Comparison of ENCODE assay signal across 16 cellular contexts in the genomic region with DNA sequence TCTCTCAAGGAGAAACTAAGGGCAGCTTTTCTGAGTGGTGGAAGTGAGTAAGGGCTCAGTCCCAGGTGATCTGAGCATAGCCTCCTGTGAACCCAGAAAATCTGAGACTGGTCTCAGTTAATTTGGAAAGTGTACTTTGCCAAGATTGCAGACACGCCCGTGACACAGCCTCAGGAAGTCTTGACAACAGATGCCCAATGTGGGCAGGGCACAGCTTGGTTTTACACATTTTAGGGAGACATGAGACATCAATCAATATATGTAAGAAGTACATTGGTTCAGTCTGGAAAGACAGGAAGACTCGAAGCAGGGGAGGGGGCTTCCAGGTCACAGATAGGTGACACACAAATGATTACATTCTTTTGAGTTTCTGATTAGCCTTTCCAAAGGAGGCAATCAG. TPM values are rescaled to one million over a fixed set of nuclear protein-coding genes. Genes with fewer than 3 reads are reported as not detected.
DNase-seq lines count a peak whose midpoint lies in the region; ATAC-seq and TF ChIP-seq lines count a peak whose summit lies in the region.
"Had no signal": no experiment of that assay in that cellular context is flagged by ENCODE, and none has a peak within 500 bp of the region (broad histone marks: within the 10 kb centered on the region; RNA-seq: fewer than 3 reads in every experiment).

No MANE protein-coding gene starts in this region.

- intact Hi-C loops in dendritic cell treated with granulocyte-macrophage colony-stimulating factor and Interleukin-4, amounts not matched to agents 40 ng/mL and 50 ng/mL, for 4 days (cut with micrococcal nuclease) = no loop called here
- intact Hi-C loops in mucosa of descending colon (cut with DNase I, micrococcal nuclease) = no loop called here

- peaks cover 6% of the 10 kb centered on the region for H3K4me1 ChIP-seq in CD4-positive, CD25-positive, alpha-beta regulatory T cell (ENCODE audit: control insufficient read depth, insufficient read depth, low read length, poor library complexity, severe bottlenecking)
- H3K4me1 ChIP-seq in mucosa of descending colon (ENCODE audit: low read depth) (no peaks in the 10 kb centered on the region), BE2C (no peaks in the 10 kb centered on the region)

- no peaks in the 10 kb centered on the region for H3K36me3 ChIP-seq in CD4-positive, CD25-positive, alpha-beta regulatory T cell (ENCODE audit: control insufficient read depth, insufficient read depth, low read length)
- no peaks in the 10 kb centered on the region for H3K36me3 ChIP-seq in mucosa of descending colon (ENCODE audit: low read depth)
- H3K36me3 ChIP-seq in BE2C = no peaks in the 10 kb centered on the region

- CTCF ChIA-PET in activated CD4-positive, alpha-beta T cell treated with anti-CD3 and anti-CD28 coated beads, Interleukin-2, amount 10 ng/mL, durations not matched to agents 7 days and 5 days (lab: Charles Lee) = interaction anchor here (0.6 to 2.0 kb wide), 4 partner anchors 9 to 461 kb away, joined by 3 to 9 read pairs (median 6); a partner anchor contains a TSS

- H3K4me3 ChIP-seq in CD4-positive, CD25-positive, alpha-beta regulatory T cell (ENCODE audit: low read depth, low read length) = no peak overlapping the region
- no peak overlapping the region for H3K4me3 ChIP-seq in mucosa of descending colon
- H3K4me3 ChIP-seq in BE2C (ENCODE audit: low read depth, low read length) = no peak overlapping the region

- no peak for TF ChIP-seq CTCF in mucosa of descending colon (IDR thresholded peaks at IDR 0.05)
- TF ChIP-seq CTCF in BE2C (IDR thresholded peaks at IDR 0.05; ENCODE audit: low read depth, low read length) = no peak

- ATAC-seq in CD4-positive, CD25-positive, alpha-beta regulatory T cell (ENCODE audit: low read depth in 2 of 2) = no peak
- ATAC-seq in T-helper 17 cell (no peak), mucosa of descending colon (no peak)
- ATAC-seq: Panc1 had no signal

- no peak for DNase-seq in activated CD4-positive, alpha-beta T cell treated with anti-CD3 and anti-CD28 coated beads, Interleukin-2, amount 10 ng/mL, durations not matched to agents 7 days and 5 days
- DNase-seq in activated CD4-positive, alpha-beta T cell treated with anti-CD3 and anti-CD28 coated beads for 1 hour = no peak
- peak in 1 of 3 donors; percentile 33 for DNase-seq in CD4-positive, CD25-positive, alpha-beta regulatory T cell
- DNase-seq in T-helper 17 cell (no peak), mucosa of descending colon (no peak), BE2C (no peak)
- DNase-seq in activated CD4-positive, CD25-positive, alpha-beta regulatory T cell (lab: John Stamatoyannopoulos, UW) = no peak
- DNase-seq: 8988T, MM.1S, NCI-H1092, NCI-H1436 treated with DMSO at 0.1 percent for 48 hours, NCI-H2029, NCI-H526 treated with DMSO at 0.1 percent for 48 hours had no signal

- no peaks in the 10 kb centered on the region for H3K9me3 ChIP-seq in CD4-positive, CD25-positive, alpha-beta regulatory T cell (ENCODE audit: control insufficient read depth in 2 of 2, low read length in 2 of 2)
- H3K9me3 ChIP-seq in T-helper 17 cell (ENCODE audit: control insufficient read depth, low read length, poor library complexity, severe bottlenecking) (no peaks in the 10 kb centered on the region), mucosa of descending colon (no peaks in the 10 kb centered on the region), BE2C (no peaks in the 10 kb centered on the region)

- peaks cover 2% of the 10 kb centered on the region for H3K9me3 Mint-ChIP-seq in activated CD4-positive, alpha-beta T cell treated with anti-CD3 and anti-CD28 coated beads, Interleukin-2, amount 10 ng/mL, durations not matched to agents 7 days and 5 days
- no peaks in the 10 kb centered on the region for H3K9me3 Mint-ChIP-seq in CD4-positive, CD25-positive, alpha-beta regulatory T cell
- no peaks in the 10 kb centered on the region for H3K9me3 Mint-ChIP-seq in dendritic cell treated with granulocyte-macrophage colony-stimulating factor and Interleukin-4, amounts not matched to agents 40 ng/mL and 50 ng/mL, for 4 days
- H3K9me3 Mint-ChIP-seq: IgD-negative memory B cell had no signal

- H3K4me3 Mint-ChIP-seq in activated CD4-positive, alpha-beta T cell treated with anti-CD3 and anti-CD28 coated beads, Interleukin-2, amount 10 ng/mL, durations not matched to agents 7 days and 5 days = peak overlapping the region; percentile 74
- no peak overlapping the region for H3K4me3 Mint-ChIP-seq in CD4-positive, CD25-positive, alpha-beta regulatory T cell
- H3K4me3 Mint-ChIP-seq in T-helper 17 cell = peak overlapping the region; percentile 56
- H3K4me3 Mint-ChIP-seq in dendritic cell treated with granulocyte-macrophage colony-stimulating factor and Interleukin-4, amounts not matched to agents 40 ng/mL and 50 ng/mL, for 4 days = no peak overlapping the region
- H3K4me3 Mint-ChIP-seq: IgD-negative memory B cell had no signal

- POLR2A ChIA-PET in activated CD4-positive, alpha-beta T cell treated with anti-CD3 and anti-CD28 coated beads, Interleukin-2, amount 10 ng/mL, durations not matched to agents 7 days and 5 days (lab: Charles Lee) = no interaction called here

- H3K27ac ChIP-seq in CD4-positive, CD25-positive, alpha-beta regulatory T cell (ENCODE audit: insufficient read depth, low read length, poor library complexity, severe bottlenecking) = no peak overlapping the region

- H3K27ac Mint-ChIP-seq in activated CD4-positive, alpha-beta T cell treated with anti-CD3 and anti-CD28 coated beads, Interleukin-2, amount 10 ng/mL, durations not matched to agents 7 days and 5 days = peak overlapping the region; percentile 88
- H3K27ac Mint-ChIP-seq in CD4-positive, CD25-positive, alpha-beta regulatory T cell = peak overlapping the region in 2 of 3 donors; percentile 29 to 42
- peak overlapping the region; percentile 82 for H3K27ac Mint-ChIP-seq in T-helper 17 cell
- H3K27ac Mint-ChIP-seq in dendritic cell treated with granulocyte-macrophage colony-stimulating factor and Interleukin-4, amounts not matched to agents 40 ng/mL and 50 ng/mL, for 4 days = peak overlapping the region; percentile 57

- peaks cover 7% of the 10 kb centered on the region for H3K36me3 Mint-ChIP-seq in activated CD4-positive, alpha-beta T cell treated with anti-CD3 and anti-CD28 coated beads, Interleukin-2, amount 10 ng/mL, durations not matched to agents 7 days and 5 days (ENCODE audit: low read depth)
- H3K36me3 Mint-ChIP-seq in CD4-positive, CD25-positive, alpha-beta regulatory T cell = no peaks in the 10 kb centered on the region
- H3K36me3 Mint-ChIP-seq in T-helper 17 cell (ENCODE audit: low read depth) = peaks cover 2% of the 10 kb centered on the region
- no peaks in the 10 kb centered on the region for H3K36me3 Mint-ChIP-seq in dendritic cell treated with granulocyte-macrophage colony-stimulating factor and Interleukin-4, amounts not matched to agents 40 ng/mL and 50 ng/mL, for 4 days (ENCODE audit: low read depth)
- H3K36me3 Mint-ChIP-seq: IgD-negative memory B cell had no signal

- H3K27me3 ChIP-seq in CD4-positive, CD25-positive, alpha-beta regulatory T cell (ENCODE audit: control insufficient read depth, insufficient read depth, low read length) = no peaks in the 10 kb centered on the region
- H3K27me3 ChIP-seq in BE2C = no peaks in the 10 kb centered on the region

- H3K4me1 Mint-ChIP-seq in activated CD4-positive, alpha-beta T cell treated with anti-CD3 and anti-CD28 coated beads, Interleukin-2, amount 10 ng/mL, durations not matched to agents 7 days and 5 days = peaks cover 38% of the 10 kb centered on the region
- H3K4me1 Mint-ChIP-seq in CD4-positive, CD25-positive, alpha-beta regulatory T cell = peaks cover 4 to 12% (median 9%) of the 10 kb centered on the region in 4 donors
- H3K4me1 Mint-ChIP-seq in T-helper 17 cell = peaks cover 11% of the 10 kb centered on the region
- H3K4me1 Mint-ChIP-seq in dendritic cell treated with granulocyte-macrophage colony-stimulating factor and Interleukin-4, amounts not matched to agents 40 ng/mL and 50 ng/mL, for 4 days (ENCODE audit: low read depth) = peaks cover 28% of the 10 kb centered on the region

- H3K27me3 Mint-ChIP-seq in activated CD4-positive, alpha-beta T cell treated with anti-CD3 and anti-CD28 coated beads, Interleukin-2, amount 10 ng/mL, durations not matched to agents 7 days and 5 days = peaks cover 20% of the 10 kb centered on the region
- H3K27me3 Mint-ChIP-seq in CD4-positive, CD25-positive, alpha-beta regulatory T cell = peaks cover 8% of the 10 kb centered on the region
- H3K27me3 Mint-ChIP-seq in T-helper 17 cell = peaks cover under 1% of the 10 kb centered on the region
- peaks cover 29% of the 10 kb centered on the region for H3K27me3 Mint-ChIP-seq in dendritic cell treated with granulocyte-macrophage colony-stimulating factor and Interleukin-4, amounts not matched to agents 40 ng/mL and 50 ng/mL, for 4 days

RNA-seq across cellular contexts. Expression of a gene that starts 13.5 kb away (rescaled TPM):
- 10 to 100 TPM; 25.6 to 26.3 TPM for total RNA-seq in activated CD4-positive, alpha-beta T cell treated with anti-CD3 and anti-CD28 coated beads, Interleukin-2, amount 10 ng/mL, durations not matched to agents 7 days and 5 days
- 183 TPM for total RNA-seq in CD4-positive, CD25-positive, alpha-beta regulatory T cell
- polyA plus RNA-seq in CD4-positive, CD25-positive, alpha-beta regulatory T cell = 10 to 100 TPM; 23.4 to 34.1 (median 27.0) TPM
- total RNA-seq in T-helper 17 cell = 100 to 1,000 TPM; 200 to 224 TPM
- 10 to 100 TPM; 26.0 to 52.0 (median 28.8) TPM for total RNA-seq in mucosa of descending colon
- 12.8 TPM for polyA plus RNA-seq in BE2C (2012; ENCODE audit: insufficient read depth, insufficient read length, low read depth)

RNA-seq across cellular contexts. Expression of a gene that starts 28.8 kb away (rescaled TPM):
- total RNA-seq in activated CD4-positive, alpha-beta T cell treated with anti-CD3 and anti-CD28 coated beads, Interleukin-2, amount 10 ng/mL, durations not matched to agents 7 days and 5 days = 10 to 100 TPM; 18.0 to 18.2 TPM
- 8.1 TPM for total RNA-seq in CD4-positive, CD25-positive, alpha-beta regulatory T cell
- polyA plus RNA-seq in CD4-positive, CD25-positive, alpha-beta regulatory T cell = 10 to 100 TPM in 3 of 4 donors, 1 to 10 TPM in 1; 9.2 to 18.4 (median 13.6) TPM
- total RNA-seq in T-helper 17 cell (10 to 100 TPM in 1 of 2 donors, 1 to 10 TPM in 1; 7.9 to 12.6 TPM), mucosa of descending colon (10 to 100 TPM; 26.6 to 47.8 (median 35.6) TPM)
- polyA plus RNA-seq in BE2C (2012; ENCODE audit: insufficient read depth, insufficient read length, low read depth) = 12.7 TPM

RNA-seq across cellular contexts. Expression of a gene that starts 51.7 kb away (rescaled TPM):
- under 1 TPM; 0.56 to 0.64 TPM for total RNA-seq in activated CD4-positive, alpha-beta T cell treated with anti-CD3 and anti-CD28 coated beads, Interleukin-2, amount 10 ng/mL, durations not matched to agents 7 days and 5 days
- 4.1 TPM for total RNA-seq in CD4-positive, CD25-positive, alpha-beta regulatory T cell
- polyA plus RNA-seq in CD4-positive, CD25-positive, alpha-beta regulatory T cell = under 1 TPM in 1 of 4 donors, not detected in 3; 0.18 TPM
- 10 to 100 TPM in 1 of 2 donors, 1 to 10 TPM in 1; 7.6 to 10.2 TPM for total RNA-seq in T-helper 17 cell
- total RNA-seq in mucosa of descending colon = 10 to 100 TPM in 1 of 3 donors, 1 to 10 TPM in 2; 1.6 to 12.3 (median 2.5) TPM
- polyA plus RNA-seq in BE2C (2012; ENCODE audit: insufficient read depth, insufficient read length, low read depth) = 165 TPM

Comparison
In these comparisons a context has a peak if more than half of its experiments do, and no peak if none do; other contexts are left out.
1. H3K27ac Mint-ChIP-seq: peak in every context shown above with its lines; median percentile 88 in activated CD4-positive, alpha-beta T cell treated with anti-CD3 and anti-CD28 coated beads, Interleukin-2, amount 10 ng/mL, durations not matched to agents 7 days and 5 days; 82 in T-helper 17 cell; 57 in dendritic cell treated with granulocyte-macrophage colony-stimulating factor and Interleukin-4, amounts not matched to agents 40 ng/mL and 50 ng/mL, for 4 days; 36 in CD4-positive, CD25-positive, alpha-beta regulatory T cell.
2. H3K4me3 Mint-ChIP-seq: peak in activated CD4-positive, alpha-beta T cell treated with anti-CD3 and anti-CD28 coated beads, Interleukin-2, amount 10 ng/mL, durations not matched to agents 7 days and 5 days (single experiment) and T-helper 17 cell (single experiment); none in CD4-positive, CD25-positive, alpha-beta regulatory T cell (0 of 4) and dendritic cell treated with granulocyte-macrophage colony-stimulating factor and Interleukin-4, amounts not matched to agents 40 ng/mL and 50 ng/mL, for 4 days (single experiment).